In genomic region chr3:193347507-193348501, GRCh38 we compare ENCODE assay signal across 12 cellular contexts.
DNase-seq lines count a peak whose midpoint lies in the region; ATAC-seq and TF ChIP-seq lines count a peak whose summit lies in the region.
"Had no signal": no experiment of that assay in that cellular context is flagged by ENCODE, and none has a peak within 500 bp of the region (broad histone marks: within the 10 kb centered on the region; RNA-seq: fewer than 3 reads in every experiment).

No MANE protein-coding gene starts in this region.

- no peaks in the 10 kb centered on the region for H3K36me3 Mint-ChIP-seq in effector memory CD8-positive, alpha-beta T cell (ENCODE audit: insufficient read depth)
- H3K36me3 Mint-ChIP-seq: activated naive CD8-positive, alpha-beta T cell treated with anti-CD3 and anti-CD28 coated beads, Interleukin-2, amount 10 ng/mL, durations not matched to agents 7 days and 5 days had no signal

- H3K4me3 ChIP-seq in RWPE2 (ENCODE audit: severe bottlenecking), result no peak overlapping the region
- no peak overlapping the region for H3K4me3 ChIP-seq in retinal pigment epithelial cell (ENCODE audit: low read length)
- H3K4me3 ChIP-seq: left lung, right atrium auricular region had no signal

- peak; percentile 76 for ATAC-seq in HG02610 (IDR thresholded peaks at IDR 0.05; ENCODE audit: unreplicated experiment)
- peak; percentile 59 for ATAC-seq in RWPE2 (ENCODE audit: low read depth)
- no peak for ATAC-seq in effector memory CD8-positive, alpha-beta T cell (replicated peaks)
- ATAC-seq: left lung had no signal

- H3K4me3 Mint-ChIP-seq in effector memory CD8-positive, alpha-beta T cell, result no peak overlapping the region
- H3K4me3 Mint-ChIP-seq: activated naive CD8-positive, alpha-beta T cell treated with anti-CD3 and anti-CD28 coated beads, Interleukin-2, amount 10 ng/mL, durations not matched to agents 7 days and 5 days had no signal

- H3K27ac Mint-ChIP-seq in effector memory CD8-positive, alpha-beta T cell, result no peak overlapping the region
- H3K27ac Mint-ChIP-seq: activated naive CD8-positive, alpha-beta T cell treated with anti-CD3 and anti-CD28 coated beads, Interleukin-2, amount 10 ng/mL, durations not matched to agents 7 days and 5 days had no signal

- peaks cover 8% of the 10 kb centered on the region for H3K27me3 ChIP-seq in RWPE2 (ENCODE audit: insufficient read depth, poor library complexity, severe bottlenecking)
- H3K27me3 ChIP-seq: left lung, right atrium auricular region had no signal

- H3K4me1 ChIP-seq in RWPE2 (ENCODE audit: insufficient read depth, poor library complexity, severe bottlenecking), result no peaks in the 10 kb centered on the region
- H3K4me1 ChIP-seq: left lung, right atrium auricular region had no signal

- H3K27ac ChIP-seq in RWPE2 (ENCODE audit: poor library complexity, severe bottlenecking), result no peak overlapping the region
- H3K27ac ChIP-seq: left lung, right atrium auricular region had no signal

- TF ChIP-seq CTCF in RWPE2 (IDR thresholded peaks at IDR 0.05; ENCODE audit: poor library complexity, severe bottlenecking) (no peak), retinal pigment epithelial cell (conservative IDR thresholded peaks at IDR 0.05; ENCODE audit: low read depth, low read length) (no peak)

- H3K27me3 Mint-ChIP-seq in effector memory CD8-positive, alpha-beta T cell, result no peaks in the 10 kb centered on the region

- no peaks in the 10 kb centered on the region for H3K4me1 Mint-ChIP-seq in effector memory CD8-positive, alpha-beta T cell (ENCODE audit: low read depth in 2 of 2)
- H3K4me1 Mint-ChIP-seq: activated naive CD8-positive, alpha-beta T cell treated with anti-CD3 and anti-CD28 coated beads, Interleukin-2, amount 10 ng/mL, durations not matched to agents 7 days and 5 days had no signal

- H3K9me3 Mint-ChIP-seq in effector memory CD8-positive, alpha-beta T cell, result peaks cover 0 to 1% of the 10 kb centered on the region in 2 donors
- H3K9me3 Mint-ChIP-seq: activated naive CD8-positive, alpha-beta T cell treated with anti-CD3 and anti-CD28 coated beads, Interleukin-2, amount 10 ng/mL, durations not matched to agents 7 days and 5 days had no signal

- DNase-seq in NCI-H1048 (lab: John Stamatoyannopoulos, UW), result peak; percentile 41
- no peak for DNase-seq in RWPE2 (ENCODE audit: low spot score)
- peak; percentile 71 for DNase-seq in retinal pigment epithelial cell (ENCODE audit: low read depth)
- DNase-seq in AG08395 (ENCODE audit: low spot score), result no peak
- DNase-seq in effector memory CD8-positive, alpha-beta T cell, result no peak
- DNase-seq in activated CD8-positive, alpha-beta memory T cell treated with anti-CD3 and anti-CD28 coated beads for 24 hours, result no peak
- DNase-seq: activated CD4-positive, alpha-beta T cell treated with anti-CD3 and anti-CD28 coated beads for 1 hour; activated naive CD8-positive, alpha-beta T cell treated with anti-CD3 and anti-CD28 coated beads, Interleukin-2, amount 10 ng/mL, durations not matched to agents 7 days and 5 days; erythroblast; left lung had no signal

- no peaks in the 10 kb centered on the region for H3K9me3 ChIP-seq in RWPE2 (ENCODE audit: severe bottlenecking)
- H3K9me3 ChIP-seq: left lung, right atrium auricular region had no signal

- H3K36me3 ChIP-seq in RWPE2 (ENCODE audit: low read depth), result no peaks in the 10 kb centered on the region
- H3K36me3 ChIP-seq: left lung, right atrium auricular region had no signal

Comparison
In these comparisons a context has a peak if more than half of its experiments do, and no peak if none do; other contexts are left out.
1. DNase-seq: peak in NCI-H1048 (single experiment) and retinal pigment epithelial cell (single experiment); none in RWPE2 (single experiment), AG08395 (single experiment), effector memory CD8-positive, alpha-beta T cell (0 of 3) and activated CD8-positive, alpha-beta memory T cell treated with anti-CD3 and anti-CD28 coated beads for 24 hours (single experiment).